Comparison of ENCODE assay signal across 9 cellular contexts in the genomic region with DNA sequence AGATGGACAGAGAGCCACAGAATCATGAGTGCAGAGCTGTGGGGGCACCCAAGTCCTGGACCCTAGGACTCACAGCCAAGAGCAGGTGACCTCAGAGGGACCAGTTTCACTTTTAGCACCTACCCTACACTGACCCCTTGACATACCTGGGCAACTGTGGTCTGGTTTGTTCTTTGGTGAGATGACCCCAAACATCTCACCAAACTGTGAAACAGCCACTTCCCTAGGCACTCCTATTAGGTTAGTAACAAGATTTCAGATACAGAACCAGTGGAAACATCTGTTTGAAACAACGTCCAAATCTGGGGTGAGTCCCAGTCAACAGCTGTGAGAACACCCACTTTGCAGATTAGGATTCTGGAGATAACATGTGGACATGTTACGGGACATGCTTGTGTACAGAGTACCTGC. TPM values are rescaled to one million over a fixed set of nuclear protein-coding genes. Genes with fewer than 3 reads are reported as not detected.
DNase-seq lines count a peak whose midpoint lies in the region; ATAC-seq and TF ChIP-seq lines count a peak whose summit lies in the region.
"Had no signal": no experiment of that assay in that cellular context is flagged by ENCODE, and none has a peak within 500 bp of the region (broad histone marks: within the 10 kb centered on the region; RNA-seq: fewer than 3 reads in every experiment).

No MANE protein-coding gene starts in this region.

- TF ChIP-seq CTCF in OCI-LY1 (IDR thresholded peaks at IDR 0.05; ENCODE audit: low read length) (no peak), osteoblast (IDR thresholded peaks at IDR 0.05; ENCODE audit: extremely low read depth, low read depth, low read length) (no peak)

- H3K4me3 ChIP-seq in CD4-positive, CD25-positive, alpha-beta regulatory T cell (ENCODE audit: low read depth, low read length): peak overlapping the region; percentile 75
- peak overlapping the region; percentile 71 for H3K4me3 ChIP-seq in OCI-LY1 (ENCODE audit: low read depth, low read length, poor library complexity, severe bottlenecking)
- H3K4me3 ChIP-seq in ectodermal cell (ENCODE audit: insufficient read depth, low read depth, low read length): peak overlapping the region; percentile 82
- no peak overlapping the region for H3K4me3 ChIP-seq in osteoblast (ENCODE audit: insufficient read depth, low read length)

- H3K27ac ChIP-seq in CD4-positive, CD25-positive, alpha-beta regulatory T cell (ENCODE audit: insufficient read depth, low read length, poor library complexity, severe bottlenecking): peak overlapping the region; percentile 96
- H3K27ac ChIP-seq in OCI-LY1 (ENCODE audit: low read depth, low read length, poor library complexity, severe bottlenecking): peak overlapping the region; percentile 96
- no peak overlapping the region for H3K27ac ChIP-seq in ectodermal cell (ENCODE audit: insufficient read depth, low read depth, low read length, poor library complexity, severe bottlenecking)
- H3K27ac ChIP-seq in osteoblast (ENCODE audit: low read depth, low read length): peak overlapping the region; percentile 80

- H3K79me2 ChIP-seq in OCI-LY1 (ENCODE audit: insufficient read depth, low read length) (peaks cover 17% of the 10 kb centered on the region), osteoblast (ENCODE audit: insufficient read depth, low read length) (peaks cover 29% of the 10 kb centered on the region)

- 93 to 94% methylated on average over 2 of the region's 2 CpGs for WGBS in ectodermal cell, 2 experiments

- peaks cover 29% of the 10 kb centered on the region for H3K4me1 ChIP-seq in CD4-positive, CD25-positive, alpha-beta regulatory T cell (ENCODE audit: control insufficient read depth, insufficient read depth, low read length, poor library complexity, severe bottlenecking)
- H3K4me1 ChIP-seq in OCI-LY1 (ENCODE audit: insufficient read depth, low read length, severe bottlenecking) (peaks cover 57% of the 10 kb centered on the region), ectodermal cell (ENCODE audit: control insufficient read depth, insufficient read depth, low read length) (peaks cover 7% of the 10 kb centered on the region), osteoblast (ENCODE audit: insufficient read depth, low read length) (peaks cover 23% of the 10 kb centered on the region)

- peaks cover 19% of the 10 kb centered on the region for H3K36me3 Mint-ChIP-seq in CD4-positive, CD25-positive, alpha-beta regulatory T cell

- peak overlapping the region; percentile 78 to 100 (median 90) for H3K4me3 Mint-ChIP-seq in CD4-positive, CD25-positive, alpha-beta regulatory T cell

- peaks cover 9% of the 10 kb centered on the region for H3F3A ChIP-seq in OCI-LY1 (ENCODE audit: insufficient read depth, low read length)

- H3K9me3 ChIP-seq in CD4-positive, CD25-positive, alpha-beta regulatory T cell (ENCODE audit: control insufficient read depth in 2 of 2, low read length in 2 of 2): no peaks in the 10 kb centered on the region
- H3K9me3 ChIP-seq in OCI-LY1 (ENCODE audit: low read length): no peaks in the 10 kb centered on the region
- no peaks in the 10 kb centered on the region for H3K9me3 ChIP-seq in ectodermal cell (ENCODE audit: control insufficient read depth, low read length)
- H3K9me3 ChIP-seq in osteoblast (ENCODE audit: low read depth, low read length): no peaks in the 10 kb centered on the region

- ATAC-seq in CD4-positive, CD25-positive, alpha-beta regulatory T cell (ENCODE audit: low read depth in 2 of 2): no peak
- no peak for ATAC-seq in GM18861 (IDR thresholded peaks at IDR 0.05; ENCODE audit: unreplicated experiment)
- ATAC-seq in HG02678 (IDR thresholded peaks at IDR 0.05; ENCODE audit: unreplicated experiment): no peak
- ATAC-seq: activated CD4-positive, CD25-positive, alpha-beta regulatory T cell treated with anti-CD3 and anti-CD28 coated beads, Interleukin-2, amount 50 U/mL, for 24 hours had no signal

- H3K36me3 ChIP-seq in CD4-positive, CD25-positive, alpha-beta regulatory T cell (ENCODE audit: control insufficient read depth, insufficient read depth, low read length): peaks cover 39% of the 10 kb centered on the region
- peaks cover 28% of the 10 kb centered on the region for H3K36me3 ChIP-seq in OCI-LY1 (ENCODE audit: insufficient read depth, low read length)
- H3K36me3 ChIP-seq in ectodermal cell (ENCODE audit: control insufficient read depth, insufficient read depth, low read length): peaks cover 3% of the 10 kb centered on the region
- peaks cover 30% of the 10 kb centered on the region for H3K36me3 ChIP-seq in osteoblast (ENCODE audit: insufficient read depth, low read length)

- H2AFZ ChIP-seq in OCI-LY1 (ENCODE audit: low read length): no peak overlapping the region
- no peak overlapping the region for H2AFZ ChIP-seq in osteoblast (ENCODE audit: low read length)

- peaks cover 0 to 4% (median 0%) of the 10 kb centered on the region in 7 donors for H3K9me3 Mint-ChIP-seq in CD4-positive, CD25-positive, alpha-beta regulatory T cell

- DNase-seq in CD4-positive, CD25-positive, alpha-beta regulatory T cell: peak in 2 of 3 donors; percentile 13 to 14
- DNase-seq in osteoblast (ENCODE audit: insufficient read length, low spot score, missing footprints) (peak; percentile 43), COLO829 (ENCODE audit: low spot score) (no peak), SK-N-DZ (ENCODE audit: low spot score) (no peak)

- peak overlapping the region; percentile 94 to 97 (median 96) for H3K27ac Mint-ChIP-seq in CD4-positive, CD25-positive, alpha-beta regulatory T cell

- peaks cover 21% of the 10 kb centered on the region for H3K27me3 Mint-ChIP-seq in CD4-positive, CD25-positive, alpha-beta regulatory T cell

- no peaks in the 10 kb centered on the region for H3K27me3 ChIP-seq in CD4-positive, CD25-positive, alpha-beta regulatory T cell (ENCODE audit: control insufficient read depth, insufficient read depth, low read length)
- no peaks in the 10 kb centered on the region for H3K27me3 ChIP-seq in OCI-LY1 (ENCODE audit: insufficient read depth, low read length)
- H3K27me3 ChIP-seq in ectodermal cell (ENCODE audit: control insufficient read depth, insufficient read depth, low read length, poor library complexity, severe bottlenecking): no peaks in the 10 kb centered on the region
- no peaks in the 10 kb centered on the region for H3K27me3 ChIP-seq in osteoblast (ENCODE audit: insufficient read depth, low read length)

- peaks cover 7 to 28% (median 20%) of the 10 kb centered on the region in 4 donors for H3K4me1 Mint-ChIP-seq in CD4-positive, CD25-positive, alpha-beta regulatory T cell

- peak overlapping the region; percentile 76 for H3K4me2 ChIP-seq in OCI-LY1 (ENCODE audit: low read length)
- H3K4me2 ChIP-seq in osteoblast (ENCODE audit: insufficient read depth, low read length): peak overlapping the region; percentile 87

- H4K20me1 ChIP-seq in OCI-LY1 (ENCODE audit: insufficient read depth, low read length) (no peaks in the 10 kb centered on the region), osteoblast (ENCODE audit: insufficient read depth, low read length) (peaks cover 11% of the 10 kb centered on the region)

- no peaks in the 10 kb centered on the region for H3K9me2 ChIP-seq in OCI-LY1 (ENCODE audit: low read depth, low read length)

- H3K9ac ChIP-seq in OCI-LY1 (ENCODE audit: low read length): peak overlapping the region; percentile 98

RNA-seq across cellular contexts. Expression of gene ZFP36L2, which starts 1.9 kb away (rescaled TPM):
- total RNA-seq in CD4-positive, CD25-positive, alpha-beta regulatory T cell: 874 TPM
- polyA plus RNA-seq in CD4-positive, CD25-positive, alpha-beta regulatory T cell: 100 to 1,000 TPM; 119 to 155 (median 128) TPM
- polyA plus RNA-seq in ectodermal cell (2013, experiment 1 of 4): 24.7 TPM
- polyA plus RNA-seq in ectodermal cell (2013, experiment 2 of 4): 28.7 TPM
- 28.9 TPM for polyA plus RNA-seq in ectodermal cell (2013, experiment 3 of 4)
- 28.0 TPM for polyA plus RNA-seq in ectodermal cell (2013, experiment 4 of 4)
- 14.7 and 15.6 TPM in 2 replicates for total RNA-seq in osteoblast
- 6.8 and 7.1 TPM in 2 replicates for polyA plus RNA-seq in SK-N-DZ (2014; cell fraction: cytosol; rRNA removed)
- 4.0 and 4.1 TPM in 2 replicates for polyA plus RNA-seq in SK-N-DZ (2014; cell fraction: nucleus; rRNA removed)

Comparison
In these comparisons a context has a peak if more than half of its experiments do, and no peak if none do; other contexts are left out.
1. DNase-seq: peak in CD4-positive, CD25-positive, alpha-beta regulatory T cell (2 of 3) and osteoblast (single experiment); none in COLO829 (single experiment) and SK-N-DZ (single experiment).
2. RNA of gene ZFP36L2, which starts 1.9 kb away (total RNA-seq): 874 TPM in CD4-positive, CD25-positive, alpha-beta regulatory T cell (single experiment); 14.7 to 15.6 TPM in osteoblast; every median in the first group is over 10 times any median in the second.